Comparison of ENCODE assay signal across 33 cellular contexts in the genomic region with DNA sequence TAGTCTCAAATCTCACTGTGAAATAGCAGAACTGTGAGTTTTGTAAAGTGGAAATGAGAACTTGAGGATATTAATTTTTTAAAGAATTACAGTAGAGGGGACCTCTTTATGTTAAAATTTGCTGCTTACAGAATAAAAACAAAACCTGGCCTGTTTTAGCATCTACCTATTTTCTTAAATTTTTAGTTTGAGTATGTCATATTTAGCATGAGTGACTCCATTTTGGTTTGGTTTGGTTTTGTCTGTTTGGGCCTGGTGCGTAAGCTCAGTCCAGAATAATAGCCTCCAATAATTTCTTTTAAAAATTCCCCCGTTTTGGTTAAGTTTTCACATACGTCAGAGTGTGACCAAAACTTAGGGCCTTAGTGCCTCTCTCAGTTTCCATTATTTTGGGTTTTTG.
"Had no signal": no experiment of that assay in that cellular context is flagged by ENCODE, and none has a peak within 500 bp of the region (broad histone marks: within the 10 kb centered on the region; RNA-seq: fewer than 3 reads in every experiment).

No MANE protein-coding gene starts in this region.

- H3K9me3 ChIP-seq: SJCRH30 had no signal

- H3K4me1 ChIP-seq: SJCRH30 had no signal

- H3K27ac ChIP-seq: KMS-11, PC-9, RWPE1, SJCRH30, SK-N-MC had no signal

- H3K9ac ChIP-seq: KMS-11 had no signal

- DNase-seq: Karpas-422, MM.1S, MV-4-11, NCI-H1092, NCI-H1105, NCI-H1417, NCI-H1436, NCI-H146, NCI-H1694, NCI-H187 treated with DMSO at 0.1 percent for 48 hours, NCI-H2029, NCI-H2081, NCI-H2171, NCI-H226, NCI-H446 treated with DMSO at 0.1 percent for 48 hours, NCI-H510A, NCI-H524, NCI-H526, NCI-H69, NCI-H748 treated with DMSO at 0.1 percent for 48 hours, NCI-H82, PC-9, SHP77, SIG-M5, SJCRH30, T-cell, T-helper 17 cell had no signal

- ATAC-seq: Panc1, Right ventricle myocardium inferior, T-cell, T-helper 17 cell had no signal

- H3K4me2 ChIP-seq: KMS-11, PC-9 had no signal

- H3K27me3 ChIP-seq: SJCRH30 had no signal

- H3K4me3 ChIP-seq: PC-9, SJCRH30, SK-N-MC had no signal

- H3K36me3 ChIP-seq: SJCRH30 had no signal

- FAIRE-seq: RCC 7860 had no signal

- H2AFZ ChIP-seq: PC-9 had no signal
